8 cellular contexts compared by ENCODE assay signal in the genomic region with DNA sequence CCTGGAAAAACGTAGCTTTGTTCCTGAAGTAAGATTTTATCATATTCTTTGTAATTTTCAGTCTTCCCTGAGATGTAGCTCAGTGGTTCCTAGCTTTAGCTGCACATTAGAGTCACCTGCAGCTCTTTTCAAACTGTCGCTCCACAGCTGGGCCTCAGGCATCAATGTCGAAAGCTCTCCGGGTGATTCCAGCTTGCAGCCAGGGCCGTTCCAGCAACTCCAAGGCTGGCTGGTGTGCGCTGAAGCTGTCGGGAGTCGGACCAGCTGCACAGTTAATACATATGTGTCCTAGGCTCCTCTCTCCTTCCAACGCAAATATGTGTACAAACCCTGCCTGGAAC. TPM values are rescaled to one million over a fixed set of nuclear protein-coding genes. Genes with fewer than 3 reads are reported as not detected.
A peak's percentile ranks its signal among the peaks of the same experiment; 100 is the strongest.
DNase-seq lines count a peak whose midpoint lies in the region; ATAC-seq and TF ChIP-seq lines count a peak whose summit lies in the region.

No MANE protein-coding gene starts in this region.

- peaks cover 14% of the 10 kb centered on the region for H3K4me1 ChIP-seq in muscle layer of colon (ENCODE audit: insufficient read depth, low read length)

- TF ChIP-seq CTCF in MCF 10A (IDR thresholded peaks at IDR 0.05; ENCODE audit: unreplicated experiment) = no peak

- ATAC-seq in activated CD4-positive, CD25-positive, alpha-beta regulatory T cell treated with anti-CD3 and anti-CD28 coated beads, Interleukin-2, amount 50 U/mL, for 24 hours = peak; percentile 1 to 11
- peak; percentile 25 for ATAC-seq in HG03439 (IDR thresholded peaks at IDR 0.05; ENCODE audit: unreplicated experiment)
- ATAC-seq in GM21786 (IDR thresholded peaks at IDR 0.05; ENCODE audit: unreplicated experiment) = no peak

- POLR2A ChIA-PET in MCF 10A (lab: Yijun Ruan, JAX) = interaction anchor here (0.8 to 3.5 kb wide), 9 partner anchors 10 to 237 kb away, joined by 3 to 42 read pairs (median 5); partner anchors contain the start of genes FAHD2A, MRPS5 and ZNF892

- DNase-seq in activated CD4-positive, CD25-positive, alpha-beta regulatory T cell (lab: John Stamatoyannopoulos, UW) = no peak
- DNase-seq in MCF 10A (ENCODE audit: unreplicated experiment) (no peak), hepatic stellate cell (ENCODE audit: low spot score) (no peak)
- no peak for DNase-seq in activated effector memory CD4-positive, alpha-beta T cell treated with anti-CD3 and anti-CD28 coated beads, Interleukin-2, amount 50 U/mL, for 16 hours

- H3K4me3 ChIP-seq in muscle layer of colon (ENCODE audit: low read depth in 1 of 2, low read length in 2 of 2) = peak overlapping the region; percentile 57 to 97

- no peaks in the 10 kb centered on the region for H3K9me3 Mint-ChIP-seq in MCF 10A (ENCODE audit: unreplicated experiment)

- no peaks in the 10 kb centered on the region for H3K27me3 Mint-ChIP-seq in MCF 10A (ENCODE audit: insufficient read depth, unreplicated experiment)

- peak overlapping the region; percentile 93 for H3K9ac ChIP-seq in muscle layer of colon (ENCODE audit: low read length)

- peak overlapping the region; percentile 91 for H3K27ac ChIP-seq in muscle layer of colon (ENCODE audit: low read depth, low read length)

- intact Hi-C loops in MCF 10A (cut with micrococcal nuclease) = loop anchor here (1.0 to 5.0 kb wide), 3 partner anchors 42 to 237 kb away; partner anchors contain the start of genes FAHD2A, MRPS5 and ZNF892

- CTCF ChIA-PET in MCF 10A (lab: Yijun Ruan, JAX) = interaction anchor here (0.6 to 2.5 kb wide), 6 partner anchors 44 to 565 kb away, joined by 3 to 20 read pairs (median 4); partner anchors contain the start of gene MRPS5

- H3K9me3 ChIP-seq in muscle layer of colon (ENCODE audit: low read length) = no peaks in the 10 kb centered on the region

- H3K4me3 Mint-ChIP-seq in MCF 10A (ENCODE audit: unreplicated experiment) = peak overlapping the region; percentile 100

- peak overlapping the region; percentile 98 for H3K27ac Mint-ChIP-seq in MCF 10A (ENCODE audit: low read depth, unreplicated experiment)

- no peaks in the 10 kb centered on the region for H3K36me3 ChIP-seq in muscle layer of colon (ENCODE audit: insufficient read depth, low read length)

- H3K36me3 Mint-ChIP-seq in MCF 10A (ENCODE audit: insufficient read depth, unreplicated experiment) = no peaks in the 10 kb centered on the region

- H3K4me1 Mint-ChIP-seq in MCF 10A (ENCODE audit: insufficient read depth, unreplicated experiment) = peaks cover 21% of the 10 kb centered on the region

- BruUV-seq in MCF 10A (replicated peaks; lab: Mats Ljungman, UMichigan) = TSS peak; percentile 85

- H3K27me3 ChIP-seq in muscle layer of colon (ENCODE audit: control insufficient read depth in 1 of 2, insufficient read depth in 2 of 2, low read length in 2 of 2) = no peaks in the 10 kb centered on the region

RNA-seq across cellular contexts. Expression of gene ZNF2, which starts 0.6 kb away (rescaled TPM):
- total RNA-seq in MCF 10A (2022) = 4.1 and 4.4 TPM in 2 replicates

RNA-seq across cellular contexts. Expression of gene ZNF514, which starts 5.4 kb away (rescaled TPM):
- 6.3 and 9.6 TPM in 2 replicates for total RNA-seq in MCF 10A (2022)

RNA-seq across cellular contexts. Expression of gene ZNF892, which starts 42.3 kb away (rescaled TPM):
- 10.2 and 10.3 TPM in 2 replicates for total RNA-seq in MCF 10A (2022)

RNA-seq across cellular contexts. Expression of gene MRPS5, which starts 43.4 kb away (rescaled TPM):
- total RNA-seq in MCF 10A (2022) = 61.0 and 74.2 TPM in 2 replicates
